Comparison of ENCODE assay signal across 8 cellular contexts in the genomic region with DNA sequence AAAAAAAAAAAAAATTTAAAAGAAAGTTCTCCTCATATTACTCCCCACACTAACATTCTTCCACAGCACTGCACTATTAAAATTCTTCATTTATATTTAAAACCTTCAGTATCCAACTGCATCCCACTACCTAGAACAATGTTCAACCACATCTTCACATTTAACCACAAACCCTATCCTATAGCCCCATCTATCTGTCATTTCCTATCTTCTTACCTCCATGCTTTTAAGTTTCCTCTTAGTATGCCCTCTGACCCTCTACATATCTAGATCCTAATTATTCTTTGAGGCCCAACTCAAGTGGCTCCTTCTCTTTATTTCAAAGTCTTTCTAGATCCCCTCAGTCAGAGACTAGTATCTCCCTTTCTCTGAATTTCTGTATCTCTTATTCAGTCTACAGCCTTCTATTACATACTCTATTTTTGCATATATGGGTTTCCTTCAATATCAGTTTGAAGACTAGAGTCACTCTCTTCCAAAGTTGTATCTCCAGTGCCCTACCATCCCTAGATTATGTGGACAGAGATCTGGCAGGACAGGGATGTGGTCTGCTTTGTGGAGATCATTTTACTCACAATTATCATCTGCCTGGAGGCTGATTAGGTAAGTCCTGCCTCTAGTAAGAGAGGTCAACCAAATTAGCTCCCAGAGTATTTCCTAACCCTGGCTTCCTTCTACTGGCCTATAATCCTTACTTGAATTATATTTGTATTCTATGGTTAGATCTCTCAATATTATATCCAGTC. TPM values are rescaled to one million over a fixed set of nuclear protein-coding genes. Genes with fewer than 3 reads are reported as not detected.
A peak's percentile ranks its signal among the peaks of the same experiment; 100 is the strongest.
DNase-seq lines count a peak whose midpoint lies in the region; ATAC-seq and TF ChIP-seq lines count a peak whose summit lies in the region.

No MANE protein-coding gene starts in this region.

- H3K4me3 Mint-ChIP-seq in progenitor cell of endocrine pancreas (ENCODE audit: low read depth) = peak overlapping the region; percentile 96

- H3K36me3 Mint-ChIP-seq in progenitor cell of endocrine pancreas (ENCODE audit: insufficient read depth) = peaks cover 16% of the 10 kb centered on the region

- H3K79me2 ChIP-seq in OCI-LY1 (ENCODE audit: insufficient read depth, low read length) = peaks cover 30% of the 10 kb centered on the region

- TF ChIP-seq CTCF in GM13976 (IDR thresholded peaks at IDR 0.05; ENCODE audit: borderline replicate concordance, control extremely low read depth, extremely low read depth, insufficient read depth, missing control alignments) = peak; percentile 31
- TF ChIP-seq CTCF in OCI-LY1 (IDR thresholded peaks at IDR 0.05; ENCODE audit: low read length) = peak; percentile 42; the same call in 1 of the 2 replicates
- TF ChIP-seq CTCF in progenitor cell of endocrine pancreas (IDR thresholded peaks at IDR 0.05; ENCODE audit: unreplicated experiment) = no peak

- H3K4me3 ChIP-seq in OCI-LY1 (ENCODE audit: low read depth, low read length, poor library complexity, severe bottlenecking) (peak overlapping the region; percentile 97), duodenal mucosa (ENCODE audit: low read depth in 1 of 2, low read length in 2 of 2) (peak overlapping the region; percentile 78 to 88)

- H3K4me1 Mint-ChIP-seq in progenitor cell of endocrine pancreas (ENCODE audit: low read depth) = peaks cover 29% of the 10 kb centered on the region

- no peaks in the 10 kb centered on the region for H3K9me2 ChIP-seq in OCI-LY1 (ENCODE audit: low read depth, low read length)

- no peak for DNase-seq in GM13976 (ENCODE audit: low spot score)
- DNase-seq in progenitor cell of endocrine pancreas (ENCODE audit: low spot score, unreplicated experiment) = no peak
- no peak for DNase-seq in midbrain (lab: John Stamatoyannopoulos, UW)
- DNase-seq in effector CD4-positive, alpha-beta T cell = no peak

- no peaks in the 10 kb centered on the region for H3K27me3 Mint-ChIP-seq in progenitor cell of endocrine pancreas

- in situ Hi-C loops in GM13976 (cut with MboI; ENCODE audit: low sequenced_read_pairs, unreplicated experiment) = no loop called here

- H3K27me3 ChIP-seq in OCI-LY1 (ENCODE audit: insufficient read depth, low read length) (no peaks in the 10 kb centered on the region), duodenal mucosa (ENCODE audit: control insufficient read depth in 1 of 2, insufficient read depth in 2 of 2, low read length in 2 of 2) (no peaks in the 10 kb centered on the region)

- ATAC-seq in HG02759 (IDR thresholded peaks at IDR 0.05; ENCODE audit: unreplicated experiment) (no peak), GM19328 (IDR thresholded peaks at IDR 0.05; ENCODE audit: unreplicated experiment) (no peak)

- H3K4me2 ChIP-seq in OCI-LY1 (ENCODE audit: low read length) = peak overlapping the region; percentile 92

- H3K9ac ChIP-seq in OCI-LY1 (ENCODE audit: low read length) (peak overlapping the region; percentile 98), duodenal mucosa (ENCODE audit: low read depth in 1 of 2, low read length in 2 of 2) (peak overlapping the region; percentile 78 to 80)

- H3K4me1 ChIP-seq in OCI-LY1 (ENCODE audit: insufficient read depth, low read length, severe bottlenecking) (peaks cover 66% of the 10 kb centered on the region), duodenal mucosa (ENCODE audit: control insufficient read depth in 1 of 2, insufficient read depth in 2 of 2, low read length in 2 of 2) (peaks cover 22 to 49% of the 10 kb centered on the region in 2 donors)

- H3K27ac ChIP-seq in OCI-LY1 (ENCODE audit: low read depth, low read length, poor library complexity, severe bottlenecking) (peak overlapping the region; percentile 87), duodenal mucosa (ENCODE audit: low read depth, low read length) (no peak overlapping the region)

- H3F3A ChIP-seq in OCI-LY1 (ENCODE audit: insufficient read depth, low read length) = 0 out of 2 replicates have a peak, but pooled peaks cover 5% of the 10 kb centered on the region

- peaks cover 22% of the 10 kb centered on the region for H3K36me3 ChIP-seq in OCI-LY1 (ENCODE audit: insufficient read depth, low read length)
- peaks cover 8 to 24% of the 10 kb centered on the region in 2 donors for H3K36me3 ChIP-seq in duodenal mucosa (ENCODE audit: control insufficient read depth in 1 of 2, insufficient read depth in 2 of 2, low read length in 2 of 2)

- H3K9me3 ChIP-seq in OCI-LY1 (ENCODE audit: low read length) (peaks cover 8% of the 10 kb centered on the region; the same call in 1 of the 2 replicates), duodenal mucosa (ENCODE audit: control insufficient read depth in 1 of 2, low read length in 2 of 2) (no peaks in the 10 kb centered on the region)

- no peaks in the 10 kb centered on the region for H4K20me1 ChIP-seq in OCI-LY1 (ENCODE audit: insufficient read depth, low read length)

- peak overlapping the region; percentile 98 for H3K27ac Mint-ChIP-seq in progenitor cell of endocrine pancreas

- H3K9me3 Mint-ChIP-seq in progenitor cell of endocrine pancreas (ENCODE audit: low read depth) = peaks cover 3% of the 10 kb centered on the region

- no peak overlapping the region for H2AFZ ChIP-seq in OCI-LY1 (ENCODE audit: low read length)

RNA-seq across cellular contexts. Expression of gene CIAO2A, which starts 1.4 kb away (rescaled TPM):
- 52.6 and 54.4 TPM in 2 replicates for total RNA-seq in progenitor cell of endocrine pancreas

RNA-seq across cellular contexts. Expression of gene SNX1, which starts 3.5 kb away (rescaled TPM):
- 91.4 and 95.9 TPM in 2 replicates for total RNA-seq in progenitor cell of endocrine pancreas

RNA-seq across cellular contexts. Expression of gene DAPK2, which starts 46.0 kb away (rescaled TPM):
- total RNA-seq in progenitor cell of endocrine pancreas = 2.0 and 3.2 TPM in 2 replicates

RNA-seq across cellular contexts. Expression of gene SNX22, which starts 59.3 kb away (rescaled TPM):
- 7.3 and 8.1 TPM in 2 replicates for total RNA-seq in progenitor cell of endocrine pancreas
